In genomic region chr5:26690511-26690910, GRCh38 we compare ENCODE assay signal across 21 cellular contexts.
"Had no signal": no experiment of that assay in that cellular context is flagged by ENCODE, and none has a peak within 500 bp of the region (broad histone marks: within the 10 kb centered on the region; RNA-seq: fewer than 3 reads in every experiment).

No MANE protein-coding gene starts in this region.

- H3K27ac Mint-ChIP-seq: effector memory CD8-positive, alpha-beta T cell; naive thymus-derived CD8-positive, alpha-beta T cell; nephron progenitor cell; stimulated activated effector memory CD8-positive, alpha-beta T cell treated with anti-CD3 and anti-CD28 coated beads, Interleukin-12 subunit alpha, Interleukin-12 subunit beta, amount 100 ng/mL, for 72 hours had no signal

- H3K4me3 ChIP-seq: gastrocnemius medialis, heart right ventricle, left lung, prostate gland, right atrium auricular region, sigmoid colon, stomach, thyroid gland had no signal

- H3K27me3 ChIP-seq: gastrocnemius medialis, heart right ventricle, left lung, right atrium auricular region, sigmoid colon, stomach, thyroid gland had no signal

- DNase-seq: cortex of kidney; effector memory CD8-positive, alpha-beta T cell; gastrocnemius medialis; heart right ventricle; hippocampal formation; left cardiac atrium; left lung; mesenchymal stem cell; naive thymus-derived CD8-positive, alpha-beta T cell; nephron progenitor cell; nucleus accumbens; sigmoid colon; stimulated activated CD4-positive, alpha-beta T cell treated with anti-CD3 and anti-CD28 coated beads, Interleukin-2, amount 100 ng/mL, for 24 hours; stimulated activated CD4-positive, alpha-beta T cell treated with anti-CD3 and anti-CD28 coated beads, Interleukin-4, amount 100 ng/mL, for 24 hours; stimulated activated naive CD4-positive, alpha-beta T cell treated with Interleukin-2 at 50 U/mL for 16 hours; stomach; thyroid gland; trophoblast cell had no signal

- H3K4me1 Mint-ChIP-seq: naive thymus-derived CD8-positive, alpha-beta T cell; nephron progenitor cell; stimulated activated effector memory CD8-positive, alpha-beta T cell treated with anti-CD3 and anti-CD28 coated beads, Interleukin-12 subunit alpha, Interleukin-12 subunit beta, amount 100 ng/mL, for 72 hours had no signal

- H3K4me1 ChIP-seq: gastrocnemius medialis, heart right ventricle, left lung, prostate gland, right atrium auricular region, sigmoid colon, stomach, thyroid gland had no signal

- H3K27ac ChIP-seq: gastrocnemius medialis, heart right ventricle, left lung, prostate gland, right atrium auricular region, sigmoid colon, stomach, thyroid gland had no signal

- H3K27me3 Mint-ChIP-seq: effector memory CD8-positive, alpha-beta T cell; naive thymus-derived CD8-positive, alpha-beta T cell had no signal

- H3K9me3 Mint-ChIP-seq: nephron progenitor cell had no signal

- ATAC-seq: effector memory CD8-positive, alpha-beta T cell; gastrocnemius medialis; heart right ventricle; left cardiac atrium; left lung; naive thymus-derived CD8-positive, alpha-beta T cell; stimulated activated effector memory CD8-positive, alpha-beta T cell treated with anti-CD3 and anti-CD28 coated beads, Interleukin-12 subunit alpha, Interleukin-12 subunit beta, amount 100 ng/mL, for 72 hours had no signal

- H3K36me3 ChIP-seq: gastrocnemius medialis, heart right ventricle, left lung, prostate gland, right atrium auricular region, sigmoid colon, stomach, thyroid gland had no signal

- H3K9me3 ChIP-seq: gastrocnemius medialis, left lung, prostate gland, right atrium auricular region, sigmoid colon, thyroid gland had no signal

- H3K4me3 Mint-ChIP-seq: effector memory CD8-positive, alpha-beta T cell; naive thymus-derived CD8-positive, alpha-beta T cell; nephron progenitor cell; stimulated activated effector memory CD8-positive, alpha-beta T cell treated with anti-CD3 and anti-CD28 coated beads, Interleukin-12 subunit alpha, Interleukin-12 subunit beta, amount 100 ng/mL, for 72 hours had no signal

- H3K36me3 Mint-ChIP-seq: stimulated activated effector memory CD8-positive, alpha-beta T cell treated with anti-CD3 and anti-CD28 coated beads, Interleukin-12 subunit alpha, Interleukin-12 subunit beta, amount 100 ng/mL, for 72 hours had no signal
